ENCODE assay signal across 20 cellular contexts in the genomic region with DNA sequence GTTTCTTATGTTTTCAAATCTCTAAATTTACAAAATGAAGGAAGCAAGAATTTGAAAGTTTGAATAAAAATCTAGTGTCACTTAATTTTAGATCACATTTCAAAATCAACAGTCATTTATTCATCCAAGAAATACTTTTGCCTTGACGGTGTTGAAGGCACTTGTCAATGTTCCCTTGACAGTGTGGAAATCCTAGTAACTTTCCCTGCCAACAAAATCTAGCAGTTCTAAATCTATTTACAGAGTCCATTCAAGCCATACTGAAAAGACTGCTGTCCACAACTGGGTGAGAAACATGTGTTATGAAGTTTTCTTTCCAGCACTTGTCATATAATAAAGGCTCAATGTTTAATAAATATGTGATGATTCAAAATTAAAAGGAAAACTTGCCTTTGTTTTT.
"Had no signal": no experiment of that assay in that cellular context is flagged by ENCODE, and none has a peak within 500 bp of the region (broad histone marks: within the 10 kb centered on the region; RNA-seq: fewer than 3 reads in every experiment).

No MANE protein-coding gene starts in this region.

- H3K9me3 ChIP-seq: lower lobe of right lung, ovary, right lobe of liver, thoracic aorta, tibial nerve, upper lobe of left lung had no signal

- H3K27me3 ChIP-seq: dorsolateral prefrontal cortex, ovary, right lobe of liver, tibial nerve, upper lobe of left lung had no signal

- H3K27ac ChIP-seq: dorsolateral prefrontal cortex, lower lobe of right lung, ovary, right lobe of liver, thoracic aorta, tibial nerve, upper lobe of left lung had no signal

- H3K4me1 ChIP-seq: lower lobe of right lung, right lobe of liver, tibial nerve, upper lobe of left lung had no signal

- ATAC-seq: left ventricle myocardium superior; lower lobe of right lung; naive thymus-derived CD8-positive, alpha-beta T cell; right lobe of liver; stimulated activated naive B cell treated with anti-CD40 and anti-IgM and Interleukin-4, amounts not matched to agents 10 μg/mL and 1 μg/mL and 100 μg/mL, for 72 hours had no signal

- DNase-seq: dorsolateral prefrontal cortex; effector CD4-positive, alpha-beta T cell; head of caudate nucleus; left ventricle myocardium superior; lower lobe of right lung; naive thymus-derived CD8-positive, alpha-beta T cell; nephron progenitor cell; occipital lobe; ovary; posterior cingulate gyrus; right lobe of liver; small intestine; stimulated activated CD4-positive, alpha-beta T cell treated with anti-CD3 and anti-CD28 coated beads, Interleukin-15, amount 100 ng/mL, for 24 hours; stimulated activated CD4-positive, alpha-beta T cell treated with anti-CD3 and anti-CD28 coated beads, Interleukin-2, amount 100 ng/mL, for 48 hours; stimulated activated naive B cell treated with anti-CD40 and anti-IgM and Interleukin-4, amounts not matched to agents 10 μg/mL and 1 μg/mL and 100 μg/mL, for 72 hours; upper lobe of left lung had no signal

- H3K4me3 ChIP-seq: dorsolateral prefrontal cortex, lower lobe of right lung, ovary, right lobe of liver, thoracic aorta, tibial nerve, upper lobe of left lung had no signal

- H3K36me3 ChIP-seq: ovary, right lobe of liver, thoracic aorta had no signal

- FAIRE-seq: keratinocyte, urothelium cell line had no signal
